In the genomic region with DNA sequence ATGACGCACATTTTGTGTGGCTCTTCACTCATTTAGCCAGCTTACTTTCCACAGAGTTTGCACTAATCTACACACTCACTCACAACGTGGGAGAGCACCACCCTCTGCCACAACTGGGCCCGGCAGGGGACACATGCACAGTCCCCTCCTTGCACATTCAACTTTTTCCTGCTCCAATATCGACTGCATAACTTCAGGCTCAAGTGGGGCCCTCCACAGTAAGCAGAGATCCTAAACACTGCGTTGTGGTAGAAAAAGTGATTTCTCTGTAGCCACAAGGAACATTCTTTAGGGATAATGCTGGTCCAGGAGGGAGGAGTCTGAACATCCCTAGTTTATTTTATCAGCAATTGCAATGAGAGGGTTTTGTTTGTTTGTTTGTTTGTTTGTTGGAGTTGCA, we compare ENCODE assay signal across 21 cellular contexts. TPM values are rescaled to one million over a fixed set of nuclear protein-coding genes. Genes with fewer than 3 reads are reported as not detected.
DNase-seq lines count a peak whose midpoint lies in the region; ATAC-seq and TF ChIP-seq lines count a peak whose summit lies in the region.
"Had no signal": no experiment of that assay in that cellular context is flagged by ENCODE, and none has a peak within 500 bp of the region (broad histone marks: within the 10 kb centered on the region; RNA-seq: fewer than 3 reads in every experiment).

No MANE protein-coding gene starts in this region.

- no peaks in the 10 kb centered on the region for H3K36me3 Mint-ChIP-seq in brain
- H3K36me3 Mint-ChIP-seq in CD8-positive, alpha-beta memory T cell: no peaks in the 10 kb centered on the region

- dilution Hi-C loops in mammary epithelial cell (cut with HindIII; ENCODE audit: low sequenced_read_pairs): no loop called here

- H3K4me2 ChIP-seq in mammary epithelial cell (ENCODE audit: insufficient read depth, low read depth, low read length) (no peak overlapping the region), neuronal stem cell (ENCODE audit: insufficient read depth, low read length, poor library complexity, severe bottlenecking) (no peak overlapping the region), osteoblast (ENCODE audit: insufficient read depth, low read length) (no peak overlapping the region)

- H2BK12ac ChIP-seq in neuronal stem cell (ENCODE audit: low read length): no peak overlapping the region

- POLR2A ChIA-PET in HEK293 (lab: Yijun Ruan, JAX): interaction anchor here (0.8 kb wide), 1 partner anchor 543 kb away, joined by 3 read pairs; no protein-coding TSS in a partner anchor
- POLR2A ChIA-PET in CD8-positive, alpha-beta memory T cell (lab: Charles Lee): no interaction called here

- H3K4me1 ChIP-seq in mammary epithelial cell (ENCODE audit: insufficient read depth, low read length): peaks cover 20% of the 10 kb centered on the region
- H3K4me1 ChIP-seq in breast epithelium: no peaks in the 10 kb centered on the region
- H3K4me1 ChIP-seq in HEK293 (ENCODE audit: control insufficient read depth, insufficient read depth, low read length): peaks cover 24% of the 10 kb centered on the region
- H3K4me1 ChIP-seq in neuronal stem cell (ENCODE audit: control insufficient read depth in 2 of 2, insufficient read depth in 1 of 2, low read depth in 1 of 2, low read length in 2 of 2): peaks cover 3 to 31% of the 10 kb centered on the region in 2 donors
- H3K4me1 ChIP-seq in osteoblast (ENCODE audit: insufficient read depth, low read length): peaks cover 12% of the 10 kb centered on the region
- no peaks in the 10 kb centered on the region for H3K4me1 ChIP-seq in CD8-positive, alpha-beta memory T cell (ENCODE audit: insufficient read depth, low read length)

- H3K36me3 ChIP-seq in mammary epithelial cell (ENCODE audit: insufficient read depth, low read length) (no peaks in the 10 kb centered on the region), breast epithelium (no peaks in the 10 kb centered on the region), HEK293 (ENCODE audit: control insufficient read depth in 2 of 2, insufficient read depth in 1 of 2, low read length in 2 of 2) (no peaks in the 10 kb centered on the region), neuronal stem cell (replicated peaks in 1 of 2; ENCODE audit: control insufficient read depth in 2 of 2, insufficient read depth in 2 of 2, low read length in 2 of 2) (no peaks in the 10 kb centered on the region), osteoblast (ENCODE audit: insufficient read depth, low read length) (no peaks in the 10 kb centered on the region)
- H3K36me3 ChIP-seq in CD8-positive, alpha-beta memory T cell (ENCODE audit: insufficient read depth, low read length): no peaks in the 10 kb centered on the region

- CTCF ChIA-PET in mammary epithelial cell (lab: Charles Lee; ENCODE audit: low non-redundant PET) (no interaction called here), HEK293 (lab: Yijun Ruan, JAX) (interaction anchor here (0.8 to 2.3 kb wide), 2 partner anchors 24 to 27 kb away, joined by 6 to 8 read pairs; no protein-coding TSS in a partner anchor)
- CTCF ChIA-PET in CD8-positive, alpha-beta memory T cell (lab: Charles Lee): no interaction called here

- H4K8ac ChIP-seq in neuronal stem cell (ENCODE audit: low read depth, low read length): no peak overlapping the region

- no peak overlapping the region for H2AK5ac ChIP-seq in neuronal stem cell (ENCODE audit: low read depth, low read length)

- H3K4me1 Mint-ChIP-seq in brain: peaks cover 83% of the 10 kb centered on the region
- no peaks in the 10 kb centered on the region for H3K4me1 Mint-ChIP-seq in CD8-positive, alpha-beta memory T cell

- TF ChIP-seq CTCF in mammary epithelial cell (conservative IDR thresholded peaks at IDR 0.05 in 1 of 2, IDR thresholded peaks at IDR 0.05 in 1 of 2; ENCODE audit: extremely low read depth in 1 of 2, insufficient read depth in 1 of 2, low read depth in 1 of 2, low read length in 2 of 2): no peak
- no peak for TF ChIP-seq CTCF in breast epithelium (IDR thresholded peaks at IDR 0.05)
- TF ChIP-seq CTCF in HEK293 (tag by site-specific recombination; IDR thresholded peaks at IDR 0.05): no peak
- no peak for TF ChIP-seq CTCF in brain (conservative IDR thresholded peaks at IDR 0.05)
- TF ChIP-seq CTCF in osteoblast (IDR thresholded peaks at IDR 0.05; ENCODE audit: extremely low read depth, low read depth, low read length): no peak

- no peaks in the 10 kb centered on the region for H3K79me1 ChIP-seq in neuronal stem cell (ENCODE audit: low read depth, low read length)

- in situ Hi-C loops in mammary epithelial cell (cut with MboI; ENCODE audit: low sequenced_read_pairs in 2 of 2): loop anchor here in 1 of 2 donors (25.0 kb wide), 1 partner anchor 223 kb away; no protein-coding TSS in a partner anchor

- H4K20me1 ChIP-seq in mammary epithelial cell (ENCODE audit: insufficient read depth, low read length) (no peaks in the 10 kb centered on the region), osteoblast (ENCODE audit: insufficient read depth, low read length) (no peaks in the 10 kb centered on the region)

- H3K9me3 ChIP-seq in mammary epithelial cell (replicated peaks; ENCODE audit: insufficient read depth, low read length): no peaks in the 10 kb centered on the region
- no peaks in the 10 kb centered on the region for H3K9me3 ChIP-seq in breast epithelium
- H3K9me3 ChIP-seq in HEK293 (ENCODE audit: control insufficient read depth, insufficient read depth, low read depth, low read length): no peaks in the 10 kb centered on the region
- H3K9me3 ChIP-seq in neuronal stem cell (replicated peaks in 1 of 2; ENCODE audit: control insufficient read depth in 2 of 2, insufficient read depth in 1 of 2, low read depth in 1 of 2, low read length in 2 of 2): no peaks in the 10 kb centered on the region
- H3K9me3 ChIP-seq in osteoblast (ENCODE audit: low read depth, low read length): no peaks in the 10 kb centered on the region
- no peaks in the 10 kb centered on the region for H3K9me3 ChIP-seq in CD8-positive, alpha-beta memory T cell (ENCODE audit: low read length)

- H3K9me3 Mint-ChIP-seq in brain: peaks cover 0 to 6% (median 4%) of the 10 kb centered on the region in 5 experiments
- peaks cover 0 to 7% (median 0%) of the 10 kb centered on the region in 5 donors for H3K9me3 Mint-ChIP-seq in CD8-positive, alpha-beta memory T cell
- H3K9me3 Mint-ChIP-seq: CD4-positive, alpha-beta T cell had no signal

- DNase-seq in mammary epithelial cell: no peak
- DNase-seq in breast epithelium (ENCODE audit: low spot score in 2 of 2): no peak
- no peak for DNase-seq in neuronal stem cell (ENCODE audit: low spot score)
- no peak for DNase-seq in osteoblast (ENCODE audit: insufficient read length, low spot score, missing footprints)
- no peak for DNase-seq in CD8-positive, alpha-beta memory T cell
- DNase-seq: 8988T; CD4-positive, alpha-beta T cell; DND-41; GM23248; HCEC 1CT; IMR-90; MV-4-11; NCI-H1105 treated with DMSO at 0.1 percent for 48 hours; NCI-H2029 treated with DMSO at 0.1 percent for 48 hours; NCI-H2171 treated with DMSO at 0.1 percent for 48 hours; NCI-H524 treated with DMSO at 0.1 percent for 48 hours; OCI-M1 had no signal

- H3K9ac ChIP-seq in mammary epithelial cell (ENCODE audit: insufficient read depth, low read length): no peak overlapping the region
- H3K9ac ChIP-seq in neuronal stem cell (ENCODE audit: low read depth, low read length, poor library complexity): no peak overlapping the region
- H3K9ac ChIP-seq: GM23248 had no signal

- WGBS in mammary epithelial cell (ENCODE audit: low coverage, missing lambda C conversion rate): 81% methylated on average over 5 of the region's 5 CpGs
- no CpG with 5 or more reads among the region's 5 CpGs for WGBS in neuronal stem cell (ENCODE audit: extremely low coverage in 2 of 2, insufficient read length in 2 of 2, insufficient replicate concordance in 1 of 2), 2 donors

- no peak overlapping the region for H2BK120ac ChIP-seq in neuronal stem cell (ENCODE audit: low read depth, low read length)

- H3K4me3 Mint-ChIP-seq in brain: peak overlapping the region in 1 of 5 experiments; percentile 66
- H3K4me3 Mint-ChIP-seq in CD8-positive, alpha-beta memory T cell: no peak overlapping the region
- H3K4me3 Mint-ChIP-seq: CD4-positive, alpha-beta T cell had no signal

- H4K91ac ChIP-seq in neuronal stem cell (ENCODE audit: low read depth, low read length, poor library complexity): no peak overlapping the region

- no peak overlapping the region for H3K23ac ChIP-seq in neuronal stem cell (ENCODE audit: low read depth, low read length, poor library complexity)

- H3K27me3 ChIP-seq in mammary epithelial cell (ENCODE audit: insufficient read depth, low read length) (no peaks in the 10 kb centered on the region), breast epithelium (no peaks in the 10 kb centered on the region), neuronal stem cell (ENCODE audit: control insufficient read depth in 3 of 3, insufficient read depth in 3 of 3, low read depth in 1 of 3, low read length in 3 of 3) (no peaks in the 10 kb centered on the region), osteoblast (ENCODE audit: insufficient read depth, low read length) (peaks cover 37% of the 10 kb centered on the region)
- H3K27me3 ChIP-seq in CD8-positive, alpha-beta memory T cell (ENCODE audit: insufficient read depth, low read length, poor library complexity, severe bottlenecking): peaks cover 6% of the 10 kb centered on the region

- no TSS peak for BruUV-seq in mammary epithelial cell (replicated peaks; lab: Mats Ljungman, UMichigan)

- ATAC-seq in HG02852 (IDR thresholded peaks at IDR 0.05; ENCODE audit: unreplicated experiment): no peak
- ATAC-seq: GM12878 had no signal

- H3K79me2 ChIP-seq in mammary epithelial cell (ENCODE audit: insufficient read depth, low read length): no peaks in the 10 kb centered on the region
- no peaks in the 10 kb centered on the region for H3K79me2 ChIP-seq in osteoblast (ENCODE audit: insufficient read depth, low read length)

- H2BK15ac ChIP-seq in neuronal stem cell (ENCODE audit: low read length): no peak overlapping the region

- no peak for TF ChIP-seq POLR2A in breast epithelium (IDR thresholded peaks at IDR 0.05)

- H3K27ac ChIP-seq in mammary epithelial cell (ENCODE audit: insufficient read depth, low read depth, low read length) (no peak overlapping the region), breast epithelium (no peak overlapping the region), HEK293 (ENCODE audit: extremely low read depth, low read depth, low read length) (peak overlapping the region; percentile 93; the same call in 1 of the 2 replicates), neuronal stem cell (replicated peaks; ENCODE audit: low read length) (no peak overlapping the region), osteoblast (ENCODE audit: low read depth, low read length) (no peak overlapping the region)
- H3K27ac ChIP-seq in CD8-positive, alpha-beta memory T cell (ENCODE audit: low read depth, low read length): no peak overlapping the region
- H3K27ac ChIP-seq: GM23248 had no signal

- intact Hi-C loops in mammary epithelial cell (cut with micrococcal nuclease): no loop called here
- intact Hi-C loops in breast epithelium (cut with DNase I; ENCODE audit: low total_unique reads): no loop called here

- no peak overlapping the region for H3K18ac ChIP-seq in neuronal stem cell (ENCODE audit: low read length)

- no peak overlapping the region for H2BK5ac ChIP-seq in neuronal stem cell (ENCODE audit: low read length)

- H3K4ac ChIP-seq in neuronal stem cell (ENCODE audit: low read length): no peak overlapping the region

- H3K14ac ChIP-seq in neuronal stem cell (ENCODE audit: low read length): no peak overlapping the region

- H3K27me3 Mint-ChIP-seq in brain: peaks cover 5% of the 10 kb centered on the region
- peaks cover 41 to 80% of the 10 kb centered on the region in 2 donors for H3K27me3 Mint-ChIP-seq in CD8-positive, alpha-beta memory T cell

- H3K27ac Mint-ChIP-seq in brain: peak overlapping the region; percentile 91 to 98 (median 94)
- H3K27ac Mint-ChIP-seq in CD8-positive, alpha-beta memory T cell: no peak overlapping the region
- H3K27ac Mint-ChIP-seq: CD4-positive, alpha-beta T cell had no signal

- no peak overlapping the region for H3K4me3 ChIP-seq in mammary epithelial cell (replicated peaks in 1 of 3; ENCODE audit: insufficient read depth in 1 of 3, low read depth in 2 of 3, low read length in 3 of 3)
- H3K4me3 ChIP-seq in breast epithelium: no peak overlapping the region
- H3K4me3 ChIP-seq in HEK293 (ENCODE audit: low read depth, low read length): no peak overlapping the region
- no peak overlapping the region for H3K4me3 ChIP-seq in neuronal stem cell (ENCODE audit: low read length in 2 of 2)
- no peak overlapping the region for H3K4me3 ChIP-seq in osteoblast (ENCODE audit: insufficient read depth, low read length)
- no peak overlapping the region for H3K4me3 ChIP-seq in CD8-positive, alpha-beta memory T cell (ENCODE audit: low read length)
- H3K4me3 ChIP-seq: GM12878, GM23248 had no signal

- H2AFZ ChIP-seq in mammary epithelial cell (ENCODE audit: low read depth, low read length) (peak overlapping the region; percentile 95), neuronal stem cell (ENCODE audit: low read length) (peak overlapping the region; percentile 89), osteoblast (ENCODE audit: low read length) (no peak overlapping the region)
- H2AFZ ChIP-seq: GM23248 had no signal

RNA-seq across cellular contexts. Expression of a gene that starts 40.0 kb away (rescaled TPM):
- total RNA-seq in mammary epithelial cell: 10 to 100 TPM; 17.7 to 48.4 TPM
- 63.7 TPM for polyA plus RNA-seq in mammary epithelial cell
- polyA minus RNA-seq in mammary epithelial cell: 9.9 TPM
- total RNA-seq in breast epithelium: 10 to 100 TPM in 1 of 3 donors, 1 to 10 TPM in 2; 7.5 to 10.7 (median 8.2) TPM
- polyA plus RNA-seq in brain (ENCODE audit: insufficient read depth, low read depth, low replicate concordance): 58.5 TPM
- polyA plus RNA-seq in neuronal stem cell (2013, experiment 1 of 2): 21.6 TPM
- 19.9 TPM for polyA plus RNA-seq in neuronal stem cell (2013, experiment 2 of 2)
- 17.1 and 19.9 TPM in 2 replicates for total RNA-seq in osteoblast
- total RNA-seq in CD8-positive, alpha-beta memory T cell: 10 to 100 TPM; 83.1 to 88.5 TPM
- polyA plus RNA-seq in CD8-positive, alpha-beta memory T cell: 42.6 TPM

Comparison
In these comparisons a context has a peak if more than half of its experiments do, and no peak if none do; other contexts are left out.
1. H3K27ac Mint-ChIP-seq: peak in brain (5 of 5); none in CD8-positive, alpha-beta memory T cell (0 of 8).